In genomic region chr14:89000007-89000942, GRCh38 we compare ENCODE assay signal across 1 cellular context.
A peak's percentile ranks its signal among the peaks of the same experiment; 100 is the strongest.
TF ChIP-seq lines count a peak whose summit lies in the region.

No MANE protein-coding gene starts in this region.

TF ChIP-seq in K562, 482 proteins besides CTCF, POLR2A, EP300 and RAD21 (continued from another document and continues in another):
- TF ChIP-seq HINFP (tag; conservative IDR thresholded peaks at IDR 0.05; ENCODE audit: low read depth), result no peak
- TF ChIP-seq MNT (conservative IDR thresholded peaks at IDR 0.05), result no peak
- TF ChIP-seq ZNF316 (IDR thresholded peaks at IDR 0.05), result peak; percentile 100
- TF ChIP-seq ZNF592 (IDR thresholded peaks at IDR 0.05), result no peak
- TF ChIP-seq ZBTB1 (CRISPR knock-in tag; IDR thresholded peaks at IDR 0.05; ENCODE audit: borderline replicate concordance, low read depth), result no peak
- TF ChIP-seq CREBBP (IDR thresholded peaks at IDR 0.05; ENCODE audit: low read depth, low read length), result no peak
- TF ChIP-seq CBFB (CRISPR knock-in tag; IDR thresholded peaks at IDR 0.05), result no peak
- no peak for TF ChIP-seq ZNF785 (CRISPR knock-in tag; IDR thresholded peaks at IDR 0.05)
- TF ChIP-seq ZBTB49 (CRISPR knock-in tag; IDR thresholded peaks at IDR 0.05; ENCODE audit: borderline replicate concordance), result no peak
- TF ChIP-seq TAF15 (IDR thresholded peaks at IDR 0.05; ENCODE audit: low read depth, low read length), result no peak
- no peak for TF ChIP-seq ZNF277 (CRISPR knock-in tag; IDR thresholded peaks at IDR 0.05; ENCODE audit: borderline replicate concordance)
- TF ChIP-seq SAFB (IDR thresholded peaks at IDR 0.05; ENCODE audit: borderline replicate concordance, low read depth, low read length), result no peak
- no peak for TF ChIP-seq PPARD (CRISPR knock-in tag; IDR thresholded peaks at IDR 0.05)
- TF ChIP-seq ZNF77 (CRISPR knock-in tag; IDR thresholded peaks at IDR 0.05), result no peak
- TF ChIP-seq SMARCB1 (IDR thresholded peaks at IDR 0.05; ENCODE audit: insufficient read length, low read depth), result no peak
- TF ChIP-seq MAFK (IDR thresholded peaks at IDR 0.05; ENCODE audit: low read length), result peak; percentile 97
- no peak for TF ChIP-seq ZNF444 (CRISPR knock-in tag; IDR thresholded peaks at IDR 0.05)
- TF ChIP-seq ZBTB43 (CRISPR knock-in tag; IDR thresholded peaks at IDR 0.05), result no peak
- no peak for TF ChIP-seq GABPA (tag; conservative IDR thresholded peaks at IDR 0.05; ENCODE audit: low read depth)
- no peak for TF ChIP-seq SMAD1 (IDR thresholded peaks at IDR 0.05; ENCODE audit: low read depth, low read length, partially characterized antibody)
- TF ChIP-seq ZMIZ1 (IDR thresholded peaks at IDR 0.05; ENCODE audit: low read depth in 2 of 2, low read length in 2 of 2), result no peak
- no peak for TF ChIP-seq ZNF507 (tag; conservative IDR thresholded peaks at IDR 0.05)
- no peak for TF ChIP-seq THAP7 (CRISPR knock-in tag; IDR thresholded peaks at IDR 0.05)
- TF ChIP-seq PKNOX1 (IDR thresholded peaks at IDR 0.05), result peak; percentile 92
- no peak for TF ChIP-seq DDX20 (tag; IDR thresholded peaks at IDR 0.05; ENCODE audit: low read depth)
- no peak for TF ChIP-seq FOXO4 (CRISPR knock-in tag; IDR thresholded peaks at IDR 0.05)
- TF ChIP-seq TFAM (CRISPR knock-in tag; conservative IDR thresholded peaks at IDR 0.05), result no peak
- no peak for TF ChIP-seq FOXA3 (CRISPR knock-in tag; conservative IDR thresholded peaks at IDR 0.05 in 1 of 2, IDR thresholded peaks at IDR 0.05 in 1 of 2)
- no peak for TF ChIP-seq CREB1 (IDR thresholded peaks at IDR 0.05)
- TF ChIP-seq CREB1 (CRISPR knock-in tag; IDR thresholded peaks at IDR 0.05), result no peak
- TF ChIP-seq PRPF4 (IDR thresholded peaks at IDR 0.05; ENCODE audit: insufficient read depth, low read depth, low read length, poor library complexity, severe bottlenecking), result no peak
- TF ChIP-seq FOSL1 (tag; conservative IDR thresholded peaks at IDR 0.05), result peak; percentile 69
- no peak for TF ChIP-seq MTA1 (IDR thresholded peaks at IDR 0.05; ENCODE audit: borderline replicate concordance)
- TF ChIP-seq IRF9 (tag; IDR thresholded peaks at IDR 0.05), result 0 out of 2 replicates have a peak, but pooled peaks have one; percentile 9
- TF ChIP-seq HOXB6 (CRISPR knock-in tag; IDR thresholded peaks at IDR 0.05; ENCODE audit: borderline replicate concordance), result no peak
- TF ChIP-seq HIVEP1 (CRISPR knock-in tag; IDR thresholded peaks at IDR 0.05), result no peak
- no peak for TF ChIP-seq ILK (tag; IDR thresholded peaks at IDR 0.05; ENCODE audit: borderline replicate concordance, low read depth)
- no peak for TF ChIP-seq LCOR (CRISPR knock-in tag; IDR thresholded peaks at IDR 0.05)
- TF ChIP-seq TAF9B (IDR thresholded peaks at IDR 0.05; ENCODE audit: partially characterized antibody), result peak; percentile 51
- TF ChIP-seq RBBP5 (IDR thresholded peaks at IDR 0.05; ENCODE audit: borderline replicate concordance, insufficient read depth, low read length, poor library complexity, severe bottlenecking), result no peak
- TF ChIP-seq BRCA1 (IDR thresholded peaks at IDR 0.05), result no peak
- TF ChIP-seq BRCA1 (CRISPR knock-in tag; IDR thresholded peaks at IDR 0.05), result no peak
- no peak for TF ChIP-seq ARNT (IDR thresholded peaks at IDR 0.05)
- no peak for TF ChIP-seq NELFE (IDR thresholded peaks at IDR 0.05; ENCODE audit: insufficient read depth, insufficient read length)
